19 cellular contexts compared by ENCODE assay signal in genomic region chr10:16597656-16598055, GRCh38.
A peak's percentile ranks its signal among the peaks of the same experiment; 100 is the strongest.
DNase-seq lines count a peak whose midpoint lies in the region; ATAC-seq and TF ChIP-seq lines count a peak whose summit lies in the region.
"Had no signal": no experiment of that assay in that cellular context is flagged by ENCODE, and none has a peak within 500 bp of the region (broad histone marks: within the 10 kb centered on the region; RNA-seq: fewer than 3 reads in every experiment).

No MANE protein-coding gene starts in this region.

- no peak overlapping the region for H3K4me3 Mint-ChIP-seq in MCF 10A (ENCODE audit: unreplicated experiment)
- H3K4me3 Mint-ChIP-seq: activated naive CD8-positive, alpha-beta T cell treated with anti-CD3 and anti-CD28 coated beads for 36 hours had no signal

- no peak for TF ChIP-seq CTCF in MCF 10A (IDR thresholded peaks at IDR 0.05; ENCODE audit: unreplicated experiment)

- peaks cover 6% of the 10 kb centered on the region for H3K36me3 Mint-ChIP-seq in MCF 10A (ENCODE audit: insufficient read depth, unreplicated experiment)

- H3K9me3 Mint-ChIP-seq in MCF 10A (ENCODE audit: unreplicated experiment): no peaks in the 10 kb centered on the region

- intact Hi-C loops in MCF 10A (cut with micrococcal nuclease): no loop called here

- POLR2A ChIA-PET in MCF 10A (lab: Yijun Ruan, JAX): no interaction called here

- no peaks in the 10 kb centered on the region for H3K4me1 Mint-ChIP-seq in MCF 10A (ENCODE audit: insufficient read depth, unreplicated experiment)
- H3K4me1 Mint-ChIP-seq: activated naive CD8-positive, alpha-beta T cell treated with anti-CD3 and anti-CD28 coated beads for 36 hours had no signal

- no peaks in the 10 kb centered on the region for H3K27me3 Mint-ChIP-seq in MCF 10A (ENCODE audit: insufficient read depth, unreplicated experiment)
- H3K27me3 Mint-ChIP-seq: activated naive CD8-positive, alpha-beta T cell treated with anti-CD3 and anti-CD28 coated beads for 36 hours had no signal

- no peak for ATAC-seq in HG03045 (IDR thresholded peaks at IDR 0.05; ENCODE audit: unreplicated experiment)
- ATAC-seq: esophagus mucosa, left lung, right cardiac atrium had no signal

- H3K27ac Mint-ChIP-seq in MCF 10A (ENCODE audit: low read depth, unreplicated experiment): no peak overlapping the region
- H3K27ac Mint-ChIP-seq: activated naive CD8-positive, alpha-beta T cell treated with anti-CD3 and anti-CD28 coated beads for 36 hours had no signal

- DNase-seq in NCI-H82 (lab: John Stamatoyannopoulos, UW) (peak; percentile 55), NCI-H82 treated with DMSO at 0.1 percent for 48 hours (lab: John Stamatoyannopoulos, UW; ENCODE audit: unreplicated experiment) (no peak), SW480 (ENCODE audit: low spot score) (peak; percentile 3), fibroblast of peridontal ligament (ENCODE audit: extremely low read depth) (peak; percentile 72), MCF 10A (ENCODE audit: unreplicated experiment) (no peak), HUDEP-2 (lab: John Stamatoyannopoulos, UW; ENCODE audit: unreplicated experiment in 76 of 76) (no peak)
- no peak for DNase-seq in NK-92 treated with Interleukin-12 subunit alpha and Interleukin-12 subunit beta, amount 100 ng/mL, for 24 hours (lab: John Stamatoyannopoulos, UW)
- DNase-seq: 8988T; activated CD4-positive, alpha-beta T cell treated with anti-CD3 and anti-CD28 coated beads for 48 hours; activated naive CD8-positive, alpha-beta T cell treated with anti-CD3 and anti-CD28 coated beads for 36 hours; activated T-cell treated with anti-CD3 and anti-CD28 coated beads, Interleukin-2, amount 50 U/mL, for 1 hour; left lung; NCI-H1436 treated with DMSO at 0.1 percent for 48 hours; right cardiac atrium; stimulated activated CD4-positive, alpha-beta T cell treated with anti-CD3 and anti-CD28 coated beads, Interleukin-2, amount 100 ng/mL, for 48 hours; T-helper 2 cell; transverse colon had no signal

- CTCF ChIA-PET in MCF 10A (lab: Yijun Ruan, JAX): no interaction called here

- no TSS peak for BruUV-seq in MCF 10A (replicated peaks; lab: Mats Ljungman, UMichigan)

Comparison
In these comparisons a context has a peak if more than half of its experiments do, and no peak if none do; other contexts are left out.
1. DNase-seq: peak in NCI-H82 (single experiment), SW480 (single experiment) and fibroblast of peridontal ligament (single experiment); none in NCI-H82 treated with DMSO at 0.1 percent for 48 hours (single experiment), NK-92 treated with Interleukin-12 subunit alpha and Interleukin-12 subunit beta, amount 100 ng/mL, for 24 hours (single experiment), MCF 10A (single experiment) and HUDEP-2 (0 of 76).